Comparison of ENCODE assay signal across 8 cellular contexts in the genomic region with DNA sequence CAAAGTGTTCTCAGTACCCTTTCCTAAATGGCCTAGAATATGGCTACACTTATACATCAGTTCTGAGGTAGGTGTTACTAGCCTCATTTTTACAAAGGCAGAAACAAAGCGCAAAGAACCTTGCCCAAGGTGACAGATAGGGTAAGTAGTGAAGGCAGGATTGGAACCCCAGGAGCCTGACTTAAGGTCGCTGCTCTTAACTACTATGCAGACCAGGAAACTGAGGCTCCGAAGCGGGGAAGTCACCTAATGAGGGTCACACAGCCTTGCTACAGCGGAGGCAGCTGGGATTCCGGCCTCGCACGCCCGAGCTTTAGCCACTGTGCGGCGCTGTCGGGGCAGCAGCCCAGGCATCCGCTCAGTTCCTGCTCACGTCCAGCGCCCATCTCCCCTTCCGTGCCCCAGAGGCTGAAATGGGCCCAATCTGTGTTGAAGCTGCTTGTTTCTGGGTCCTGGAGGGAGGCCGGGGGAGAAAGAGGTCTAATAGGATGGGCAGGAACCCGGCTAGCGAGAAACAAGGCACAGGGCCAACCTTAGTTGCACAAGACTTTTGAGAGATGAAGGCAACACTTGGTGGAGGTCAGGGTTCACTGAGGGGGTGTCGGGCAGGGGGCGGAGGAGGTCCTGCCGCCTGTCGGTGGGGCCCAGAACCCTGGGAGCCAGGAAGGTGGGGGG. TPM values are rescaled to one million over a fixed set of nuclear protein-coding genes. Genes with fewer than 3 reads are reported as not detected.
DNase-seq lines count a peak whose midpoint lies in the region; ATAC-seq and TF ChIP-seq lines count a peak whose summit lies in the region.

No MANE protein-coding gene starts in this region.

- H3K9me2 ChIP-seq in Loucy (replicated peaks; ENCODE audit: low read depth, low read length): no peaks in the 10 kb centered on the region

- H3K9me3 Mint-ChIP-seq in activated naive CD4-positive, alpha-beta T cell treated with anti-CD3 and anti-CD28 coated beads, Interleukin-2, amount 50 U/mL, for 72 hours: no peaks in the 10 kb centered on the region

- peak; percentile 89 for TF ChIP-seq CTCF in Loucy (conservative IDR thresholded peaks at IDR 0.05; ENCODE audit: low read length)
- TF ChIP-seq CTCF in retinal pigment epithelial cell (conservative IDR thresholded peaks at IDR 0.05; ENCODE audit: low read depth, low read length): peak; percentile 99

- peaks cover 51% of the 10 kb centered on the region for H3K79me2 ChIP-seq in Loucy (ENCODE audit: insufficient read depth, low read length)

- DNase-seq in GDM1 (lab: John Stamatoyannopoulos, UW): peak; percentile 72
- peak; percentile 75 to 87 for DNase-seq in HAP-1 (ENCODE audit: low spot score in 2 of 2)
- DNase-seq in activated naive CD4-positive, alpha-beta T cell treated with anti-CD3 and anti-CD28 coated beads, Interleukin-2, amount 50 U/mL, for 72 hours (ENCODE audit: low spot score in 2 of 2): peak; percentile 86 to 87
- peak; percentile 71 for DNase-seq in left cardiac atrium
- DNase-seq in retinal pigment epithelial cell (ENCODE audit: low read depth): no peak
- no peak for DNase-seq in NCI-H1048 (lab: John Stamatoyannopoulos, UW)

- H3K36me3 ChIP-seq in HAP-1 (replicated peaks): peaks cover 21% of the 10 kb centered on the region
- H3K36me3 ChIP-seq in Loucy (ENCODE audit: insufficient read depth, low read length): no peaks in the 10 kb centered on the region

- peak overlapping the region; percentile 91 for H3K9ac ChIP-seq in Loucy (ENCODE audit: low read depth, low read length, poor library complexity, severe bottlenecking)

- no peaks in the 10 kb centered on the region for H3K9me3 ChIP-seq in HAP-1
- no peaks in the 10 kb centered on the region for H3K9me3 ChIP-seq in Loucy (ENCODE audit: insufficient read depth, low read depth, low read length)

- H3K36me3 Mint-ChIP-seq in activated naive CD4-positive, alpha-beta T cell treated with anti-CD3 and anti-CD28 coated beads, Interleukin-2, amount 50 U/mL, for 72 hours: peaks cover 6 to 21% of the 10 kb centered on the region in 2 donors

- ATAC-seq in SK-N-SH treated with all-trans-retinoic acid at 6 μM for 48 hours: peak; percentile 67
- peak; percentile 47 to 50 for ATAC-seq in activated naive CD4-positive, alpha-beta T cell treated with anti-CD3 and anti-CD28 coated beads, Interleukin-2, amount 50 U/mL, for 72 hours
- peak; percentile 17 to 35 for ATAC-seq in left cardiac atrium

- H3K4me3 ChIP-seq in HAP-1 (peak overlapping the region; percentile 60), Loucy (ENCODE audit: low read length, poor library complexity, severe bottlenecking) (peak overlapping the region; percentile 98), retinal pigment epithelial cell (ENCODE audit: low read length) (peak overlapping the region; percentile 17)

- peak overlapping the region; percentile 90 to 95 for H3K27ac Mint-ChIP-seq in activated naive CD4-positive, alpha-beta T cell treated with anti-CD3 and anti-CD28 coated beads, Interleukin-2, amount 50 U/mL, for 72 hours

- H4K20me1 ChIP-seq in Loucy (ENCODE audit: insufficient read depth, low read length, poor library complexity, severe bottlenecking): peaks cover 20% of the 10 kb centered on the region

- H3K4me2 ChIP-seq in Loucy (ENCODE audit: low read depth, low read length, poor library complexity, severe bottlenecking): peak overlapping the region; percentile 96

- H3F3A ChIP-seq in Loucy (ENCODE audit: low read depth): no peaks in the 10 kb centered on the region

- peak overlapping the region; percentile 93 for H2AFZ ChIP-seq in Loucy (ENCODE audit: low read length)

- intact Hi-C loops in left cardiac atrium (cut with DNase I): loop anchor here in 1 of 2 donors (5.0 kb wide), 1 partner anchor 276 kb away; no protein-coding TSS in a partner anchor

- H3K4me1 ChIP-seq in HAP-1: peaks cover 5% of the 10 kb centered on the region
- H3K4me1 ChIP-seq in Loucy (ENCODE audit: insufficient read depth, low read length, poor library complexity, severe bottlenecking): peaks cover 33% of the 10 kb centered on the region

- in situ Hi-C loops in HAP-1 (cut with MboI; ENCODE audit: low sequenced_read_pairs): no loop called here

- H3K27me3 ChIP-seq in HAP-1 (ENCODE audit: low read depth) (no peaks in the 10 kb centered on the region), Loucy (ENCODE audit: insufficient read depth, low read length, poor library complexity, severe bottlenecking) (peaks cover 6% of the 10 kb centered on the region)

TF ChIP-seq in SK-N-SH treated with all-trans-retinoic acid at 6 μM for 48 hours, 23 proteins besides CTCF, POLR2A, EP300 and RAD21:
- TF ChIP-seq ZNF565 (CRISPR knock-in tag; conservative IDR thresholded peaks at IDR 0.05; ENCODE audit: low read depth) (no peak), ZC3H10 (CRISPR knock-in tag; IDR thresholded peaks at IDR 0.05) (no peak)
- TF ChIP-seq, protein P1, sequence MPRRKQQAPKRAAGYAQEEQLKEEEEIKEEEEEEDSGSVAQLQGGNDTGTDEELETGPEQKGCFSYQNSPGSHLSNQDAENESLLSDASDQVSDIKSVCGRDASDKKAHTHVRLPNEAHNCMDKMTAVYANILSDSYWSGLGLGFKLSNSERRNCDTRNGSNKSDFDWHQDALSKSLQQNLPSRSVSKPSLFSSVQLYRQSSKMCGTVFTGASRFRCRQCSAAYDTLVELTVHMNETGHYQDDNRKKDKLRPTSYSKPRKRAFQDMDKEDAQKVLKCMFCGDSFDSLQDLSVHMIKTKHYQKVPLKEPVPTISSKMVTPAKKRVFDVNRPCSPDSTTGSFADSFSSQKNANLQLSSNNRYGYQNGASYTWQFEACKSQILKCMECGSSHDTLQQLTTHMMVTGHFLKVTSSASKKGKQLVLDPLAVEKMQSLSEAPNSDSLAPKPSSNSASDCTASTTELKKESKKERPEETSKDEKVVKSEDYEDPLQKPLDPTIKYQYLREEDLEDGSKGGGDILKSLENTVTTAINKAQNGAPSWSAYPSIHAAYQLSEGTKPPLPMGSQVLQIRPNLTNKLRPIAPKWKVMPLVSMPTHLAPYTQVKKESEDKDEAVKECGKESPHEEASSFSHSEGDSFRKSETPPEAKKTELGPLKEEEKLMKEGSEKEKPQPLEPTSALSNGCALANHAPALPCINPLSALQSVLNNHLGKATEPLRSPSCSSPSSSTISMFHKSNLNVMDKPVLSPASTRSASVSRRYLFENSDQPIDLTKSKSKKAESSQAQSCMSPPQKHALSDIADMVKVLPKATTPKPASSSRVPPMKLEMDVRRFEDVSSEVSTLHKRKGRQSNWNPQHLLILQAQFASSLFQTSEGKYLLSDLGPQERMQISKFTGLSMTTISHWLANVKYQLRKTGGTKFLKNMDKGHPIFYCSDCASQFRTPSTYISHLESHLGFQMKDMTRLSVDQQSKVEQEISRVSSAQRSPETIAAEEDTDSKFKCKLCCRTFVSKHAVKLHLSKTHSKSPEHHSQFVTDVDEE (CRISPR knock-in tag; IDR thresholded peaks at IDR 0.05): no peak

RNA-seq across cellular contexts. Expression of a gene that starts 1.4 kb away (rescaled TPM):
- under 1 TPM; 0.09 to 0.18 TPM for total RNA-seq in activated naive CD4-positive, alpha-beta T cell treated with anti-CD3 and anti-CD28 coated beads, Interleukin-2, amount 50 U/mL, for 72 hours
- under 1 TPM; 0.06 to 0.08 TPM for total RNA-seq in left cardiac atrium

RNA-seq across cellular contexts. Expression of a gene that starts 20.4 kb away (rescaled TPM):
- not detected for total RNA-seq in activated naive CD4-positive, alpha-beta T cell treated with anti-CD3 and anti-CD28 coated beads, Interleukin-2, amount 50 U/mL, for 72 hours
- total RNA-seq in left cardiac atrium: not detected

Comparison
In these comparisons a context has a peak if more than half of its experiments do, and no peak if none do; other contexts are left out.
1. DNase-seq: peak in GDM1 (single experiment), HAP-1 (2 of 2), activated naive CD4-positive, alpha-beta T cell treated with anti-CD3 and anti-CD28 coated beads, Interleukin-2, amount 50 U/mL, for 72 hours (2 of 2) and left cardiac atrium (single experiment); none in retinal pigment epithelial cell (single experiment) and NCI-H1048 (single experiment).
2. H3K4me3 ChIP-seq: peak in every context shown above with its lines; median percentile 98 in Loucy; 60 in HAP-1; 17 in retinal pigment epithelial cell.
3. Peak in every context shown above with its lines, with median percentiles within 50 percentile points of each other: ATAC-seq.